ENCODE assay signal across 18 cellular contexts in the genomic region with DNA sequence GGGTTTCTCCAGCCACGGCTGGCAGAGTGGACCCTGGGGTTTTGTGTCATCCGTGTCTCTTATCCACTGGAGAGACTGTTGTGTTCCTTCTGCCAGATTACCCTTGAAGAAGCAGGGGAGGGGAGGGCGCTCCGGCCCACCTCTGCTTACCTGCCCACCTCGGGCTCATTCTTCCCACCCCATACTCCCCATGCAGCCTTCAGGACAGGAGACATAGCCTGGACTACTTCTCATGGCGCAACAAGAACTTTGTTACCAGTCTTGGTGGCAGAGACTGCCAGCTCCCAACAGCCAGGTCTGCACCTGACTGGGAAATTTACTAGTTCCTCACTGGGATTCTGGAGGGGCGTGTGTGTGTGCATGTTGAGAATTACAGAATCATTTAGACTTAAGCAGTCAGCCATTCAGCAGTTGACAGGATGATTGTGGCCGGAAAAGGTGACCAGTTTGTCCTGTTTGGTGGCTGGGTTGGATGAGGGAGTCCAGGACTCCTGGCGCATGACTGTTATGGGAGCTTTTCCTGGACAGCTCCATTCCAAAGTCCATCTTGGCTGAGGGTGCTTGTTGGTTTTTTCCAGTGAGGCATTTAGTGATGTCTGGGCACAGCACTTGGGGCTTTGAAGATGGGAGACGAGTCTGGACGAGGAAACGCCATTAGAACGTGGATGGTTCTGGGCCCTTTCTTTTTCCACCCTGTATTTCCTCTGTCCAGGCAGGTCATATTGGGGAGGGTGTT. TPM values are rescaled to one million over a fixed set of nuclear protein-coding genes. Genes with fewer than 3 reads are reported as not detected.
A peak's percentile ranks its signal among the peaks of the same experiment; 100 is the strongest.
DNase-seq lines count a peak whose midpoint lies in the region; ATAC-seq, FAIRE-seq and TF ChIP-seq lines count a peak whose summit lies in the region.
"Had no signal": no experiment of that assay in that cellular context is flagged by ENCODE, and none has a peak within 500 bp of the region (broad histone marks: within the 10 kb centered on the region; RNA-seq: fewer than 3 reads in every experiment).

No MANE protein-coding gene starts in this region.

- H3K27ac Mint-ChIP-seq in Calu3 (ENCODE audit: unreplicated experiment): peak overlapping the region; percentile 83
- H3K27ac Mint-ChIP-seq: mesothelial cell of epicardium, T-helper 17 cell had no signal

- TF ChIP-seq CTCF in Calu3 (IDR thresholded peaks at IDR 0.05; ENCODE audit: unreplicated experiment): no peak
- TF ChIP-seq CTCF in VCaP (conservative IDR thresholded peaks at IDR 0.05): no peak
- no peak for TF ChIP-seq CTCF in left lung (IDR thresholded peaks at IDR 0.05)
- TF ChIP-seq CTCF in right atrium auricular region (IDR thresholded peaks at IDR 0.05): no peak

- FAIRE-seq in small intestine (lab: Jason Lieb, UNC): no peak
- FAIRE-seq: keratinocyte had no signal

- ATAC-seq in left lung: peak; percentile 13
- no peak for ATAC-seq in HG03025 (IDR thresholded peaks at IDR 0.05; ENCODE audit: low FRiP score, unreplicated experiment)
- ATAC-seq: Right ventricle myocardium inferior, T-helper 17 cell had no signal

- H3K27me3 Mint-ChIP-seq in Calu3 (ENCODE audit: unreplicated experiment): no peaks in the 10 kb centered on the region
- H3K27me3 Mint-ChIP-seq: T-helper 17 cell had no signal

- H3K36me3 Mint-ChIP-seq in Calu3 (ENCODE audit: insufficient read depth, unreplicated experiment): peaks cover 11% of the 10 kb centered on the region

- no TSS peak for BruUV-seq in Calu3 (replicated peaks; lab: Mats Ljungman, UMichigan)

- H3K4me3 ChIP-seq in left lung (no peak overlapping the region), small intestine (ENCODE audit: low read depth in 1 of 2, low read length in 2 of 2) (no peak overlapping the region), right atrium auricular region (no peak overlapping the region)
- H3K4me3 ChIP-seq: adrenal gland had no signal

- peak; percentile 88 for DNase-seq in Calu3
- DNase-seq in left lung: no peak
- peak; percentile 90 for DNase-seq in small intestine
- DNase-seq in activated naive CD4-positive, alpha-beta T cell treated with Interleukin-2 at 50 U/mL for 16 hours: no peak
- no peak for DNase-seq in right atrium auricular region (ENCODE audit: low spot score)
- DNase-seq: adrenal gland; central memory CD4-positive, alpha-beta T cell; H7; NCI-H1694 treated with DMSO at 0.1 percent for 48 hours; NCI-H446 treated with DMSO at 0.1 percent for 48 hours; stimulated activated CD4-positive, alpha-beta T cell treated with anti-CD3 and anti-CD28 coated beads, Interleukin-2, amount 100 ng/mL, for 48 hours; substantia nigra; T-helper 17 cell had no signal

- H3K9me3 ChIP-seq in left lung (no peaks in the 10 kb centered on the region), small intestine (ENCODE audit: control insufficient read depth, low read depth) (no peaks in the 10 kb centered on the region), right atrium auricular region (no peaks in the 10 kb centered on the region)
- H3K9me3 ChIP-seq: adrenal gland had no signal

- 35 to 77% (median 56%) methylated on average over 13 of the region's 13 CpGs for WGBS in small intestine, 3 donors

- H3K27ac ChIP-seq in VCaP (peak overlapping the region; percentile 65), left lung (no peak overlapping the region), small intestine (ENCODE audit: low read depth in 1 of 2, low read length in 1 of 2) (peak overlapping the region in 1 of 2 donors; percentile 17), right atrium auricular region (no peak overlapping the region)
- H3K27ac ChIP-seq: adrenal gland had no signal

- H3K27me3 ChIP-seq in left lung (no peaks in the 10 kb centered on the region), small intestine (ENCODE audit: control insufficient read depth in 2 of 2, insufficient read depth in 2 of 2, low read length in 2 of 2) (no peaks in the 10 kb centered on the region), right atrium auricular region (no peaks in the 10 kb centered on the region)
- H3K27me3 ChIP-seq: adrenal gland had no signal

- H3K4me1 ChIP-seq in left lung: peaks cover 9 to 73% of the 10 kb centered on the region in 2 donors
- peaks cover 5 to 6% of the 10 kb centered on the region in 2 donors for H3K4me1 ChIP-seq in small intestine (ENCODE audit: control insufficient read depth in 2 of 2, insufficient read depth in 1 of 2, low read depth in 1 of 2, low read length in 1 of 2)
- peaks cover 0 to 61% of the 10 kb centered on the region in 2 donors for H3K4me1 ChIP-seq in right atrium auricular region

- peak overlapping the region; percentile 46 for H3K4me3 Mint-ChIP-seq in Calu3 (ENCODE audit: low read depth, unreplicated experiment)
- H3K4me3 Mint-ChIP-seq: mesothelial cell of epicardium, T-helper 17 cell had no signal

- H3K4me1 Mint-ChIP-seq in Calu3 (ENCODE audit: low read depth, unreplicated experiment): peaks cover 44% of the 10 kb centered on the region

- H3K36me3 ChIP-seq in left lung (peaks cover 0 to 19% of the 10 kb centered on the region in 2 donors), small intestine (ENCODE audit: control insufficient read depth in 2 of 2, insufficient read depth in 2 of 2, low read length in 2 of 2) (no peaks in the 10 kb centered on the region), right atrium auricular region (no peaks in the 10 kb centered on the region)
- H3K36me3 ChIP-seq: adrenal gland had no signal

- intact Hi-C loops in Calu3 (cut with micrococcal nuclease; ENCODE audit: unreplicated experiment) (no loop called here), left lung (cut with DNase I) (no loop called here)

- no peaks in the 10 kb centered on the region for H3K9me3 Mint-ChIP-seq in Calu3 (ENCODE audit: low read depth, unreplicated experiment)
- H3K9me3 Mint-ChIP-seq: mesothelial cell of epicardium had no signal

- CTCF ChIA-PET in Calu3 (lab: Charles Lee): interaction anchor here (0.6 to 1.1 kb wide), 7 partner anchors 9 to 322 kb away, joined by 3 to 6 read pairs (median 4); a partner anchor contains a TSS

RNA-seq across cellular contexts. Expression of a gene that starts 8.7 kb away (rescaled TPM):
- 45.3 and 46.2 TPM in 2 replicates for total RNA-seq in Calu3 (2022)
- 10 to 100 TPM; 84.8 to 93.0 TPM for total RNA-seq in left lung
- polyA plus RNA-seq in small intestine: 10 to 100 TPM in 1 of 3 donors, 1 to 10 TPM in 2; 9.2 to 25.6 (median 9.8) TPM
- 10 to 100 TPM; 37.1 to 55.7 TPM for total RNA-seq in right atrium auricular region

Comparison
In these comparisons a context has a peak if more than half of its experiments do, and no peak if none do; other contexts are left out.
1. DNase-seq: peak in Calu3 (single experiment) and small intestine (single experiment); none in left lung (0 of 2), activated naive CD4-positive, alpha-beta T cell treated with Interleukin-2 at 50 U/mL for 16 hours (single experiment) and right atrium auricular region (single experiment).